10 cellular contexts compared by ENCODE assay signal in the genomic region with DNA sequence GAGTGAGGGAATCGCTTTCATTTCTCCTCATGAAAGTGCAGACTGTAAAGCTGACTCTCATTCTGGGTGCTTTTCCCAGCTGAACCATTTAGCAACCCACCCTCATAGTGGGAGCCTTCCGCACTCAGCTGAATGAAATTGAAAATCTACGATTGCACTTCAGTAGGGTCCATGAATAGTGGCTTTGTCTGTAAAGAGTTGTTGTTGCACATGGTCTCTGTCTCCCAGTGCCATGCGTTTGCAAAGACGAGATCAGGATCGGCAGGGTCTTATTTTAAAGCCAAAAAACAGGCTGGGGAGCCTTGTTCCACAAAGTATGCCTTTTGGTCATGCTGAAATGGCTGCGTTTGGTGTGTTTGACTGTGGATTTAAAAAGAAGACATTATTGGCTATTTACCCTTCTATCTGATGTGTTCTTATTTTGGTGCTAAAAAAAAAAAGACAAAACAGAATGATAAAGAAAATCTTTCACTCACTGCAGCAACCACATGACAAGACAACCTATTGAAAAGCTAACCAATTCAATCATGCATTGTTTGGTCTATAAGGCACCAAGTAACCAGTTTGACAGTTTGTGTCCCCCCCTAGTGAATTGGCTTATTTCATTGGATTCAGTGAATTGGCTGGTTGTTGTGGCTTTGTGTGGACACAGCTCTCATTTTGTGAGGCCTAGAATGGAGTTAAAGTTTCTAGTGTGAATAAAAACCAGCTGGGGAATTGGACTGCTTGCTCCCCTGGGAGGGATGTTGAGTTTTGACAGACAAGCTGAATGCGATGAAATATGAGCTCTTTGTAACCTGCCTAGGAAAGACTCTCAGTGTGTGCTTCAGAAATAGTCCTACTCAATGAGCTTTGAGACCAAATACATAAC.
A peak's percentile ranks its signal among the peaks of the same experiment; 100 is the strongest.
DNase-seq lines count a peak whose midpoint lies in the region; ATAC-seq and TF ChIP-seq lines count a peak whose summit lies in the region.
"Had no signal": no experiment of that assay in that cellular context is flagged by ENCODE, and none has a peak within 500 bp of the region (broad histone marks: within the 10 kb centered on the region; RNA-seq: fewer than 3 reads in every experiment).

No MANE protein-coding gene starts in this region.

- no peaks in the 10 kb centered on the region for H3K27me3 Mint-ChIP-seq in natural killer cell (ENCODE audit: low read depth in 2 of 2)
- no peaks in the 10 kb centered on the region for H3K27me3 Mint-ChIP-seq in natural killer cell treated with Interleukin-12 subunit alpha and Interleukin-12 subunit beta and Interleukin-15 and Interleukin-18, amount 100 ng/mL, for 72 hours
- H3K27me3 Mint-ChIP-seq in activated T-helper 17 cell treated with anti-CD3 and anti-CD28 coated beads, Interleukin-2, amount 50 U/mL, for 72 hours: no peaks in the 10 kb centered on the region
- H3K27me3 Mint-ChIP-seq in activated CD4-positive, alpha-beta T cell treated with anti-CD3 and anti-CD28 coated beads, Interleukin-2, amount 10 ng/mL, durations not matched to agents 24 days and 14 days: no peaks in the 10 kb centered on the region
- H3K27me3 Mint-ChIP-seq: B cell had no signal

- in situ Hi-C loops in mammary epithelial cell (cut with MboI; ENCODE audit: low sequenced_read_pairs in 2 of 2): loop anchor here in 1 of 2 donors (10.0 kb wide), 1 partner anchor 62 kb away; the partner anchor contains the start of gene ARHGAP35

- CTCF ChIA-PET in mammary epithelial cell (lab: Charles Lee; ENCODE audit: low non-redundant PET): no interaction called here

- H3K79me2 ChIP-seq in mammary epithelial cell (ENCODE audit: insufficient read depth, low read length): peaks cover 88% of the 10 kb centered on the region

- dilution Hi-C loops in mammary epithelial cell (cut with HindIII; ENCODE audit: low sequenced_read_pairs): loop anchor here (5.0 kb wide), 1 partner anchor 39 kb away; no protein-coding TSS in a partner anchor

- peak overlapping the region; percentile 77 for H3K4me2 ChIP-seq in mammary epithelial cell (ENCODE audit: insufficient read depth, low read depth, low read length)

- no peaks in the 10 kb centered on the region for H3K9me3 Mint-ChIP-seq in natural killer cell
- H3K9me3 Mint-ChIP-seq in natural killer cell treated with Interleukin-12 subunit alpha and Interleukin-12 subunit beta and Interleukin-15 and Interleukin-18, amount 100 ng/mL, for 72 hours: no peaks in the 10 kb centered on the region
- no peaks in the 10 kb centered on the region for H3K9me3 Mint-ChIP-seq in activated T-helper 17 cell treated with anti-CD3 and anti-CD28 coated beads, Interleukin-2, amount 50 U/mL, for 72 hours
- no peaks in the 10 kb centered on the region for H3K9me3 Mint-ChIP-seq in activated CD4-positive, alpha-beta T cell treated with anti-CD3 and anti-CD28 coated beads, Interleukin-2, amount 10 ng/mL, durations not matched to agents 24 days and 14 days

- H3K9me3 ChIP-seq in mammary epithelial cell (replicated peaks; ENCODE audit: insufficient read depth, low read length) (no peaks in the 10 kb centered on the region), esophagus muscularis mucosa (no peaks in the 10 kb centered on the region)

- peaks cover 56% of the 10 kb centered on the region for H3K4me1 ChIP-seq in mammary epithelial cell (ENCODE audit: insufficient read depth, low read length)
- H3K4me1 ChIP-seq in esophagus muscularis mucosa: peaks cover 56 to 87% (median 74%) of the 10 kb centered on the region in 4 donors

- DNase-seq in natural killer cell (no peak), mammary epithelial cell (no peak), HK-2 (ENCODE audit: unreplicated experiment) (no peak), esophagus muscularis mucosa (ENCODE audit: extremely low spot score) (no peak)
- DNase-seq in natural killer cell treated with Interleukin-12 subunit alpha and Interleukin-12 subunit beta and Interleukin-15 and Interleukin-18, amount 100 ng/mL, for 72 hours (ENCODE audit: low spot score): no peak
- DNase-seq in activated CD4-positive, alpha-beta T cell treated with anti-CD3 and anti-CD28 coated beads, Interleukin-2, amount 10 ng/mL, durations not matched to agents 24 days and 14 days: no peak
- DNase-seq: NCI-H2227 treated with DMSO at 0.1 percent for 48 hours had no signal

- H2AFZ ChIP-seq in mammary epithelial cell (ENCODE audit: low read depth, low read length): peak overlapping the region; percentile 42

- BruUV-seq in mammary epithelial cell (replicated peaks; lab: Mats Ljungman, UMichigan): no TSS peak

- no peak for TF ChIP-seq EP300 in esophagus muscularis mucosa (IDR thresholded peaks at IDR 0.05)

- no peaks in the 10 kb centered on the region for H3K36me3 Mint-ChIP-seq in natural killer cell
- H3K36me3 Mint-ChIP-seq in natural killer cell treated with Interleukin-12 subunit alpha and Interleukin-12 subunit beta and Interleukin-15 and Interleukin-18, amount 100 ng/mL, for 72 hours: no peaks in the 10 kb centered on the region
- peaks cover 23% of the 10 kb centered on the region for H3K36me3 Mint-ChIP-seq in activated T-helper 17 cell treated with anti-CD3 and anti-CD28 coated beads, Interleukin-2, amount 50 U/mL, for 72 hours (ENCODE audit: low read depth)
- H3K36me3 Mint-ChIP-seq in activated CD4-positive, alpha-beta T cell treated with anti-CD3 and anti-CD28 coated beads, Interleukin-2, amount 10 ng/mL, durations not matched to agents 24 days and 14 days (ENCODE audit: low read depth): peaks cover 21% of the 10 kb centered on the region

- TF ChIP-seq CTCF in natural killer cell (IDR thresholded peaks at IDR 0.05): no peak
- no peak for TF ChIP-seq CTCF in mammary epithelial cell (conservative IDR thresholded peaks at IDR 0.05 in 1 of 2, IDR thresholded peaks at IDR 0.05 in 1 of 2; ENCODE audit: extremely low read depth in 1 of 2, insufficient read depth in 1 of 2, low read depth in 1 of 2, low read length in 2 of 2)
- TF ChIP-seq CTCF in esophagus muscularis mucosa (IDR thresholded peaks at IDR 0.05): no peak

- no peaks in the 10 kb centered on the region for H4K20me1 ChIP-seq in mammary epithelial cell (ENCODE audit: insufficient read depth, low read length)

- H3K9ac ChIP-seq in mammary epithelial cell (ENCODE audit: insufficient read depth, low read length): peak overlapping the region; percentile 78

- H3K36me3 ChIP-seq in mammary epithelial cell (ENCODE audit: insufficient read depth, low read length): no peaks in the 10 kb centered on the region
- H3K36me3 ChIP-seq in esophagus muscularis mucosa: peaks cover 0 to 15% (median 12%) of the 10 kb centered on the region in 4 donors

- intact Hi-C loops in natural killer cell (cut with micrococcal nuclease): loop anchor here (5.0 kb wide), 1 partner anchor 41 kb away; no protein-coding TSS in a partner anchor
- intact Hi-C loops in mammary epithelial cell (cut with micrococcal nuclease): loop anchor here (1.0 to 5.0 kb wide), 5 partner anchors 14 to 64 kb away; no protein-coding TSS in a partner anchor
- intact Hi-C loops in activated CD4-positive, alpha-beta T cell treated with anti-CD3 and anti-CD28 coated beads, Interleukin-2, amount 10 ng/mL, durations not matched to agents 24 days and 14 days (cut with micrococcal nuclease): no loop called here
- intact Hi-C loops in esophagus muscularis mucosa (cut with DNase I): no loop called here

- peaks cover 56 to 63% of the 10 kb centered on the region in 2 donors for H3K4me1 Mint-ChIP-seq in natural killer cell
- H3K4me1 Mint-ChIP-seq in natural killer cell treated with Interleukin-12 subunit alpha and Interleukin-12 subunit beta and Interleukin-15 and Interleukin-18, amount 100 ng/mL, for 72 hours (ENCODE audit: low read depth in 2 of 2): peaks cover 37 to 41% of the 10 kb centered on the region in 2 donors
- peaks cover 34% of the 10 kb centered on the region for H3K4me1 Mint-ChIP-seq in activated T-helper 17 cell treated with anti-CD3 and anti-CD28 coated beads, Interleukin-2, amount 50 U/mL, for 72 hours
- H3K4me1 Mint-ChIP-seq in activated CD4-positive, alpha-beta T cell treated with anti-CD3 and anti-CD28 coated beads, Interleukin-2, amount 10 ng/mL, durations not matched to agents 24 days and 14 days: peaks cover 34% of the 10 kb centered on the region

- peak overlapping the region; percentile 9 for H3K4me3 Mint-ChIP-seq in natural killer cell
- H3K4me3 Mint-ChIP-seq in natural killer cell treated with Interleukin-12 subunit alpha and Interleukin-12 subunit beta and Interleukin-15 and Interleukin-18, amount 100 ng/mL, for 72 hours: no peak overlapping the region
- H3K4me3 Mint-ChIP-seq in activated T-helper 17 cell treated with anti-CD3 and anti-CD28 coated beads, Interleukin-2, amount 50 U/mL, for 72 hours: no peak overlapping the region
- H3K4me3 Mint-ChIP-seq in activated CD4-positive, alpha-beta T cell treated with anti-CD3 and anti-CD28 coated beads, Interleukin-2, amount 10 ng/mL, durations not matched to agents 24 days and 14 days: no peak overlapping the region
- H3K4me3 Mint-ChIP-seq: B cell had no signal

- TF ChIP-seq POLR2A in esophagus muscularis mucosa (IDR thresholded peaks at IDR 0.05; ENCODE audit: low read depth): no peak

- H3K4me3 ChIP-seq in mammary epithelial cell (replicated peaks in 1 of 3; ENCODE audit: insufficient read depth in 1 of 3, low read depth in 2 of 3, low read length in 3 of 3) (peak overlapping the region in 2 of 3 experiments; percentile 24 to 41), esophagus muscularis mucosa (no peak overlapping the region)

- no peak for ATAC-seq in natural killer cell
- no peak for ATAC-seq in natural killer cell treated with Interleukin-12 subunit alpha and Interleukin-12 subunit beta and Interleukin-15 and Interleukin-18, amount 100 ng/mL, for 72 hours
- no peak for ATAC-seq in activated T-helper 17 cell treated with anti-CD3 and anti-CD28 coated beads, Interleukin-2, amount 50 U/mL, for 72 hours (replicated peaks)

- WGBS in mammary epithelial cell (ENCODE audit: low coverage, missing lambda C conversion rate): 12% methylated on average over 8 of the region's 8 CpGs
- 84% methylated on average over 8 of the region's 8 CpGs for WGBS in esophagus muscularis mucosa

- H3K27ac Mint-ChIP-seq in natural killer cell: peak overlapping the region in 1 of 2 donors; percentile 75
- H3K27ac Mint-ChIP-seq in natural killer cell treated with Interleukin-12 subunit alpha and Interleukin-12 subunit beta and Interleukin-15 and Interleukin-18, amount 100 ng/mL, for 72 hours: peak overlapping the region in 1 of 2 donors; percentile 55
- H3K27ac Mint-ChIP-seq in activated T-helper 17 cell treated with anti-CD3 and anti-CD28 coated beads, Interleukin-2, amount 50 U/mL, for 72 hours: no peak overlapping the region
- no peak overlapping the region for H3K27ac Mint-ChIP-seq in activated CD4-positive, alpha-beta T cell treated with anti-CD3 and anti-CD28 coated beads, Interleukin-2, amount 10 ng/mL, durations not matched to agents 24 days and 14 days
- H3K27ac Mint-ChIP-seq: B cell had no signal

- H3K27me3 ChIP-seq in mammary epithelial cell (ENCODE audit: insufficient read depth, low read length): no peaks in the 10 kb centered on the region
- H3K27me3 ChIP-seq in layer of hippocampus (ENCODE audit: control insufficient read depth, insufficient read depth, low read length): no peaks in the 10 kb centered on the region
- H3K27me3 ChIP-seq in esophagus muscularis mucosa: no peaks in the 10 kb centered on the region

- peak overlapping the region; percentile 97 for H3K27ac ChIP-seq in mammary epithelial cell (ENCODE audit: insufficient read depth, low read depth, low read length)
- peak overlapping the region; percentile 93 for H3K27ac ChIP-seq in layer of hippocampus (ENCODE audit: low read depth, low read length)
- H3K27ac ChIP-seq in esophagus muscularis mucosa (replicated peaks in 1 of 4): peak overlapping the region in 1 of 4 donors; percentile 48

Comparison
In these comparisons a context has a peak if more than half of its experiments do, and no peak if none do; other contexts are left out.
1. H3K4me3 ChIP-seq: peak in mammary epithelial cell (2 of 3); none in esophagus muscularis mucosa (0 of 4).
2. intact Hi-C loops: an anchor here in natural killer cell (5.0 kb wide) and mammary epithelial cell (1.0 to 5.0 kb wide); none called in activated CD4-positive, alpha-beta T cell treated with anti-CD3 and anti-CD28 coated beads, Interleukin-2, amount 10 ng/mL, durations not matched to agents 24 days and 14 days and esophagus muscularis mucosa.